Comparison of ENCODE assay signal across 11 cellular contexts in the genomic region with DNA sequence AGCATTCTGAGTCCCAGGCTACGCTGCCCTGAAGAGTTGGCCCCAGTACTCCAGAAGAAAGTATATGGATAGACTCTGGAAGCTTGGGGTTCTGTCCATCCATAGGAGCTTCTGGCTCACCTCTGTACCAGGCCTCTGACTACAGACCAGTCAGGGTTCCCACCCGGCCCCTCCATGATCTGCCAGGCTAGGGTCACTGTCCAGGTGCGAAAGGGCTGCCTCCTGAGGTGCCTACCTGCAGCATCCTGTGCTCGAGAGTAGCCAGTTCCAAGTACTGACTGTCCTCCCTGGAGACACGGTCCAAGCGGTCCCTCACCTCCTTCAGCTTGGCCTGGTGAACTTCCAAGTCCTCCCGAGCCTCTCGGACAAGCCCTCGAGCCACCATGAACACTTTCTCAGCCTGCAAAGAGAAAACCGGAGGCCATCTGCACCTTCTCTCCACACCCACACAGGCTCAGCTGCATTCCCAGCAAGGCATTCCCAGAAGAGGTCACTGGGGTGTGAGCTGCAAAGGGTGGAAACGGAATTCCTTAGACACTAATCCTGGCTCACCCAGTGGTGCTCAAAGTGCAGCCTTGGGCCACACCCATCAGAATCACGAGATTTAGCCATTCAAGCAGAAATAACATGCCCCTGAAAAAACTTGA. TPM values are rescaled to one million over a fixed set of nuclear protein-coding genes. Genes with fewer than 3 reads are reported as not detected.
DNase-seq lines count a peak whose midpoint lies in the region; ATAC-seq and TF ChIP-seq lines count a peak whose summit lies in the region.
"Had no signal": no experiment of that assay in that cellular context is flagged by ENCODE, and none has a peak within 500 bp of the region (broad histone marks: within the 10 kb centered on the region; RNA-seq: fewer than 3 reads in every experiment).

No MANE protein-coding gene starts in this region.

- TF ChIP-seq CTCF in HFFc6 (IDR thresholded peaks at IDR 0.05), result no peak
- TF ChIP-seq CTCF in choroid plexus epithelial cell (conservative IDR thresholded peaks at IDR 0.05; ENCODE audit: low read depth, low read length), result no peak
- no peak for TF ChIP-seq CTCF in left lung (IDR thresholded peaks at IDR 0.05)

- intact Hi-C loops in left lung (cut with DNase I), result no loop called here

- DNase-seq in HFFc6 (peak; percentile 49), choroid plexus epithelial cell (ENCODE audit: low read depth) (peak; percentile 21), left lung (peak in 1 of 2 donors; percentile 68), stromal cell of bone marrow (ENCODE audit: low read depth) (peak; percentile 33), hypothalamus (lab: John Stamatoyannopoulos, UW) (no peak), SIG-M5 treated with dmso at 0.1 percent for 504 hours (lab: John Stamatoyannopoulos, UW; ENCODE audit: unreplicated experiment) (no peak)
- DNase-seq: NCI-H510A treated with DMSO at 0.1 percent for 48 hours had no signal

- peak overlapping the region; percentile 65 for H3K4me3 Mint-ChIP-seq in HFFc6
- H3K4me3 Mint-ChIP-seq: T-helper 2 cell treated with Interferon-gamma antibody and Interleukin-4, amounts not matched to agents 5 μg/mL and 100 μg/mL, for 36 hours had no signal

- peaks cover 0 to 18% of the 10 kb centered on the region in 2 donors for H3K36me3 ChIP-seq in left lung

- peaks cover 10 to 27% of the 10 kb centered on the region in 2 donors for H3K4me1 ChIP-seq in left lung

- H3K9me3 Mint-ChIP-seq in HFFc6, result no peaks in the 10 kb centered on the region
- H3K9me3 Mint-ChIP-seq: activated T-helper 2 cell treated with anti-CD3 and anti-CD28 coated beads, Interferon-gamma antibody, Interleukin-2, Interleukin-4, amounts not matched to agents 10 μg/mL and 5 μg/mL and 100 μg/mL, durations not matched to agents 14 hours and 24 hours and 36 hours; T-helper 2 cell treated with Interferon-gamma antibody and Interleukin-4, amounts not matched to agents 5 μg/mL and 100 μg/mL, for 36 hours had no signal

- H3K36me3 Mint-ChIP-seq in HFFc6 (ENCODE audit: low read depth), result peaks cover 6% of the 10 kb centered on the region

- peak overlapping the region; percentile 81 for H3K27ac Mint-ChIP-seq in HFFc6
- H3K27ac Mint-ChIP-seq: activated T-helper 2 cell treated with anti-CD3 and anti-CD28 coated beads, Interferon-gamma antibody, Interleukin-2, Interleukin-4, amounts not matched to agents 10 μg/mL and 5 μg/mL and 100 μg/mL, durations not matched to agents 14 hours and 24 hours and 36 hours; T-helper 2 cell treated with Interferon-gamma antibody and Interleukin-4, amounts not matched to agents 5 μg/mL and 100 μg/mL, for 36 hours had no signal

- H3K27me3 ChIP-seq in left lung, result peaks cover 0 to 6% of the 10 kb centered on the region in 2 donors

- peak; percentile 55 for ATAC-seq in left lung
- ATAC-seq in HG03442 (IDR thresholded peaks at IDR 0.05; ENCODE audit: unreplicated experiment), result no peak
- no peak for ATAC-seq in HG02884 (IDR thresholded peaks at IDR 0.05; ENCODE audit: unreplicated experiment)

- peaks cover 45% of the 10 kb centered on the region for H3K4me1 Mint-ChIP-seq in HFFc6 (ENCODE audit: low read depth)

- H3K27ac ChIP-seq in left lung, result peak overlapping the region in 1 of 2 donors; percentile 67

- H3K27me3 Mint-ChIP-seq in HFFc6 (ENCODE audit: insufficient read depth), result no peaks in the 10 kb centered on the region

- H3K9me3 ChIP-seq in left lung, result no peaks in the 10 kb centered on the region

- H3K4me3 ChIP-seq in choroid plexus epithelial cell (ENCODE audit: low read depth, low read length), result no peak overlapping the region
- H3K4me3 ChIP-seq in left lung, result peak overlapping the region in 1 of 2 donors; percentile 4

RNA-seq across cellular contexts. Expression of a gene that starts 3.7 kb away (rescaled TPM):
- 10 to 100 TPM; 11.1 to 15.5 (median 12.8) TPM for total RNA-seq in HFFc6 (2021; fragmentation: NEBNext Ultra II Directional; extraction: Animal tissue kit (Norgen Biotek cat#: 25700))
- 100 to 1,000 TPM in 1 of 2 donors, 10 to 100 TPM in 1; 65.0 to 128 TPM for total RNA-seq in left lung

RNA-seq across cellular contexts. Expression of a gene that starts 6.3 kb away (rescaled TPM):
- 10 to 100 TPM; 10.1 to 15.3 (median 12.5) TPM for total RNA-seq in HFFc6 (2021; fragmentation: NEBNext Ultra II Directional; extraction: Animal tissue kit (Norgen Biotek cat#: 25700))
- 10 to 100 TPM; 13.4 to 14.7 TPM for total RNA-seq in left lung

RNA-seq across cellular contexts. Expression of a gene that starts 6.5 kb away (rescaled TPM):
- total RNA-seq in HFFc6 (2021; fragmentation: NEBNext Ultra II Directional; extraction: Animal tissue kit (Norgen Biotek cat#: 25700)), result 100 to 1,000 TPM; 213 to 341 (median 280) TPM
- total RNA-seq in left lung, result 100 to 1,000 TPM; 174 to 211 TPM

RNA-seq across cellular contexts. Expression of a gene that starts 12.9 kb away (rescaled TPM):
- total RNA-seq in HFFc6 (2021; fragmentation: NEBNext Ultra II Directional; extraction: Animal tissue kit (Norgen Biotek cat#: 25700)), result 10 to 100 TPM in 1 of 6 experiments, 1 to 10 TPM in 5; 7.0 to 10.5 (median 8.2) TPM
- total RNA-seq in left lung, result 1 to 10 TPM; 7.4 to 9.9 TPM

Comparison
In these comparisons a context has a peak if more than half of its experiments do, and no peak if none do; other contexts are left out.
1. DNase-seq: peak in HFFc6 (single experiment), choroid plexus epithelial cell (single experiment) and stromal cell of bone marrow (single experiment); none in hypothalamus (0 of 51) and SIG-M5 treated with dmso at 0.1 percent for 504 hours (single experiment).